11 cellular contexts compared by ENCODE assay signal in the genomic region with DNA sequence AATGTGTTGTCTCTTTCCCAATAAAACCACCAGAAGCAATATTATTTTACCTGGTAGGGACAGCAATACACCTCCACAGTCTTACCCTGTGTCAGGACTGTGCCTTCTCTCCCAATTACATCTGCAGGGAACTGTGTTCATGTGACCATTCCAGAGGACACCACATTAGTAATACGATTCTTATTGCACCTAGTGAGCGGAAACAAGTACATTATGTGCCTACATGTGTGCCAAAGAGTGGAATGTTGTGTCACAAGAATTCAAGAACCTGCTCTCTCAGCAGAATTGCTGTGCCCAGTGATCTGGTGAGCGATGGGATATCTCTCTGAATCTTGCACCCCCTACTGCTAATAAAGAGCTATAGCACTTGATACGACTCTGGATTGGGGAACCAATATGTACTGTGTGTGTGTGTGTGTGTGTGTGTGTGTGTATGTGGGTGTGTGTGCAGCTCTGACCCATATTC. TPM values are rescaled to one million over a fixed set of nuclear protein-coding genes. Genes with fewer than 3 reads are reported as not detected.
DNase-seq lines count a peak whose midpoint lies in the region; ATAC-seq, FAIRE-seq and TF ChIP-seq lines count a peak whose summit lies in the region.
"Had no signal": no experiment of that assay in that cellular context is flagged by ENCODE, and none has a peak within 500 bp of the region (broad histone marks: within the 10 kb centered on the region; RNA-seq: fewer than 3 reads in every experiment).

No MANE protein-coding gene starts in this region.

- H3K36me3 Mint-ChIP-seq in natural killer cell, result no peaks in the 10 kb centered on the region
- H3K36me3 Mint-ChIP-seq in natural killer cell treated with Interleukin-12 subunit alpha and Interleukin-12 subunit beta and Interleukin-15 and Interleukin-18, amount 100 ng/mL, for 72 hours, result peaks cover 6% of the 10 kb centered on the region

- no peak for TF ChIP-seq POLR2A in spleen (IDR thresholded peaks at IDR 0.05)

- H4K20me1 ChIP-seq in PC-3 (ENCODE audit: low read length), result no peaks in the 10 kb centered on the region

- peaks cover 40 to 41% of the 10 kb centered on the region in 2 donors for H3K4me1 Mint-ChIP-seq in natural killer cell
- H3K4me1 Mint-ChIP-seq in natural killer cell treated with Interleukin-12 subunit alpha and Interleukin-12 subunit beta and Interleukin-15 and Interleukin-18, amount 100 ng/mL, for 72 hours (ENCODE audit: low read depth in 2 of 2), result peaks cover 29 to 37% of the 10 kb centered on the region in 2 donors

- BruUV-seq in PC-3 (replicated peaks; lab: Mats Ljungman, UMichigan), result no TSS peak

- POLR2A ChIA-PET in PC-3 (lab: Charles Lee; ENCODE audit: unreplicated experiment), result interaction anchor here (0.6 kb wide), 1 partner anchor 1216 kb away, joined by 7 read pairs; no protein-coding TSS in a partner anchor

- no peaks in the 10 kb centered on the region for H3K9me2 ChIP-seq in PC-3 (replicated peaks; ENCODE audit: low read length)

- H3K4me3 ChIP-seq in PC-3 (ENCODE audit: low read length), result no peak overlapping the region
- no peak overlapping the region for H3K4me3 ChIP-seq in fibroblast of pulmonary artery (replicated peaks; ENCODE audit: low read depth, low read length)
- H3K4me3 ChIP-seq in spleen, result no peak overlapping the region
- no peak overlapping the region for H3K4me3 ChIP-seq in right cardiac atrium (ENCODE audit: low read length)

- H3K27ac ChIP-seq in PC-3 (ENCODE audit: low read length) (no peak overlapping the region), spleen (no peak overlapping the region), right cardiac atrium (ENCODE audit: low read length) (no peak overlapping the region)

- FAIRE-seq in GM19239 (lab: Jason Lieb, UNC), result no peak
- FAIRE-seq: G401.6 had no signal

- H3K9me3 Mint-ChIP-seq in natural killer cell, result no peaks in the 10 kb centered on the region
- no peaks in the 10 kb centered on the region for H3K9me3 Mint-ChIP-seq in natural killer cell treated with Interleukin-12 subunit alpha and Interleukin-12 subunit beta and Interleukin-15 and Interleukin-18, amount 100 ng/mL, for 72 hours

- no peaks in the 10 kb centered on the region for H3K79me2 ChIP-seq in PC-3 (ENCODE audit: low read length)

- intact Hi-C loops in natural killer cell (cut with micrococcal nuclease) (no loop called here), PC-3 (cut with micrococcal nuclease) (loop anchor here (5.0 kb wide), 1 partner anchor 1500 kb away; no protein-coding TSS in a partner anchor), spleen (cut with DNase I; ENCODE audit: low total_unique reads) (no loop called here), right cardiac atrium (cut with DNase I) (no loop called here)

- no peaks in the 10 kb centered on the region for H3K9me3 ChIP-seq in PC-3 (ENCODE audit: low read length)
- H3K9me3 ChIP-seq in spleen, result peaks cover 0 to 6% (median 0%) of the 10 kb centered on the region in 8 donors
- H3K9me3 ChIP-seq in right cardiac atrium (ENCODE audit: control insufficient read depth, low read length), result no peaks in the 10 kb centered on the region

- H3F3A ChIP-seq in PC-3 (ENCODE audit: low read length, unreplicated experiment), result no peaks in the 10 kb centered on the region

- H2AFZ ChIP-seq in PC-3 (ENCODE audit: low read length), result no peak overlapping the region

- peak overlapping the region; percentile 56 for H3K4me3 Mint-ChIP-seq in natural killer cell
- no peak overlapping the region for H3K4me3 Mint-ChIP-seq in natural killer cell treated with Interleukin-12 subunit alpha and Interleukin-12 subunit beta and Interleukin-15 and Interleukin-18, amount 100 ng/mL, for 72 hours

- no peaks in the 10 kb centered on the region for H3K27me3 Mint-ChIP-seq in natural killer cell (ENCODE audit: low read depth in 2 of 2)
- H3K27me3 Mint-ChIP-seq in natural killer cell treated with Interleukin-12 subunit alpha and Interleukin-12 subunit beta and Interleukin-15 and Interleukin-18, amount 100 ng/mL, for 72 hours, result no peaks in the 10 kb centered on the region

- peak; percentile 37 for TF ChIP-seq CTCF in natural killer cell (IDR thresholded peaks at IDR 0.05)
- TF ChIP-seq CTCF in PC-3 (conservative IDR thresholded peaks at IDR 0.05; ENCODE audit: low read depth, low read length), result peak; percentile 61
- TF ChIP-seq CTCF in fibroblast of pulmonary artery (IDR thresholded peaks at IDR 0.05; ENCODE audit: low read length, missing control alignments), result peak; percentile 30
- peak in 4 of 11 experiments; percentile 6 to 30 (median 18) for TF ChIP-seq CTCF in spleen (IDR thresholded peaks at IDR 0.05 in 8 of 11, conservative IDR thresholded peaks at IDR 0.05 in 3 of 11)

- H3K27ac Mint-ChIP-seq in natural killer cell, result peak overlapping the region; percentile 96
- H3K27ac Mint-ChIP-seq in natural killer cell treated with Interleukin-12 subunit alpha and Interleukin-12 subunit beta and Interleukin-15 and Interleukin-18, amount 100 ng/mL, for 72 hours, result no peak overlapping the region

- no peaks in the 10 kb centered on the region for H3K27me3 ChIP-seq in PC-3 (ENCODE audit: low read length)
- H3K27me3 ChIP-seq in spleen (replicated peaks in 1 of 7), result peaks cover 0 to 36% (median 5%) of the 10 kb centered on the region in 7 donors
- no peaks in the 10 kb centered on the region for H3K27me3 ChIP-seq in right cardiac atrium (ENCODE audit: control insufficient read depth, insufficient read depth)

- no peak for DNase-seq in natural killer cell
- DNase-seq in natural killer cell treated with Interleukin-12 subunit alpha and Interleukin-12 subunit beta and Interleukin-15 and Interleukin-18, amount 100 ng/mL, for 72 hours (ENCODE audit: low spot score), result no peak
- peak; percentile 54 for DNase-seq in PC-3
- DNase-seq in fibroblast of pulmonary artery (ENCODE audit: low read depth), result peak; percentile 18
- no peak for DNase-seq in spleen
- DNase-seq in GM19239 (ENCODE audit: insufficient read length, low spot score), result no peak
- DNase-seq in right cardiac atrium, result no peak
- DNase-seq: cortex of kidney, T1000 had no signal

- no peak overlapping the region for H3K9ac ChIP-seq in PC-3 (ENCODE audit: low read length)

- peak in 2 of 3 donors; percentile 34 to 36 for ATAC-seq in natural killer cell
- ATAC-seq in natural killer cell treated with Interleukin-12 subunit alpha and Interleukin-12 subunit beta and Interleukin-15 and Interleukin-18, amount 100 ng/mL, for 72 hours, result no peak
- ATAC-seq in PC-3, result peak; percentile 43
- ATAC-seq in HG03045 (IDR thresholded peaks at IDR 0.05; ENCODE audit: unreplicated experiment), result no peak
- no peak for ATAC-seq in right cardiac atrium

- CTCF ChIA-PET in PC-3 (lab: Charles Lee), result interaction anchor here (0.6 kb wide), 2 partner anchors 53 to 116 kb away, joined by 3 read pairs; no protein-coding TSS in a partner anchor

- H3K4me2 ChIP-seq in PC-3 (ENCODE audit: low read length), result no peak overlapping the region

- WGBS in spleen, 5 donors, result 57 to 72% (median 68%) methylated on average over 4 of the region's 4 CpGs
- WGBS in right cardiac atrium, result 75% methylated on average over 4 of the region's 4 CpGs

- H3K36me3 ChIP-seq in PC-3 (ENCODE audit: low read depth, low read length), result no peaks in the 10 kb centered on the region
- no peaks in the 10 kb centered on the region for H3K36me3 ChIP-seq in spleen

- H3K4me1 ChIP-seq in PC-3 (ENCODE audit: insufficient read depth, low read length) (no peaks in the 10 kb centered on the region), spleen (peaks cover 0 to 23% (median 0%) of the 10 kb centered on the region in 6 donors), right cardiac atrium (ENCODE audit: control insufficient read depth, insufficient read depth, low read length) (no peaks in the 10 kb centered on the region)

RNA-seq across cellular contexts. Expression of a gene that starts 57.4 kb away (rescaled TPM):
- total RNA-seq in natural killer cell (under 1 TPM in 2 of 3 donors, not detected in 1; 0.16 to 0.21 TPM), PC-3 (2014; rRNA removed) (7.3 and 12.0 TPM in 2 replicates), spleen (1 to 10 TPM in 1 of 7 donors, under 1 TPM in 6; 0.37 to 1.1 (median 0.58) TPM), right cardiac atrium (10 to 100 TPM; 15.1 to 25.0 (median 21.9) TPM)
- total RNA-seq in natural killer cell treated with Interleukin-12 subunit alpha and Interleukin-12 subunit beta and Interleukin-15 and Interleukin-18, amount 100 ng/mL, for 72 hours, result under 1 TPM; 0.36 to 0.57 TPM
- polyA plus RNA-seq in spleen (under 1 TPM; 0.20 to 0.67 (median 0.53) TPM), right cardiac atrium (7.2 TPM)

Comparison
In these comparisons a context has a peak if more than half of its experiments do, and no peak if none do; other contexts are left out.
1. ATAC-seq: peak in natural killer cell (2 of 3) and PC-3 (single experiment); none in natural killer cell treated with Interleukin-12 subunit alpha and Interleukin-12 subunit beta and Interleukin-15 and Interleukin-18, amount 100 ng/mL, for 72 hours (0 of 2), HG03045 (single experiment) and right cardiac atrium (0 of 2).
2. H3K27ac Mint-ChIP-seq: peak in natural killer cell (2 of 2); none in natural killer cell treated with Interleukin-12 subunit alpha and Interleukin-12 subunit beta and Interleukin-15 and Interleukin-18, amount 100 ng/mL, for 72 hours (0 of 2).
3. DNase-seq: peak in PC-3 (single experiment) and fibroblast of pulmonary artery (single experiment); none in natural killer cell (single experiment), natural killer cell treated with Interleukin-12 subunit alpha and Interleukin-12 subunit beta and Interleukin-15 and Interleukin-18, amount 100 ng/mL, for 72 hours (single experiment), spleen (single experiment), GM19239 (single experiment) and right cardiac atrium (0 of 3).